8 cellular contexts compared by ENCODE assay signal in the genomic region with DNA sequence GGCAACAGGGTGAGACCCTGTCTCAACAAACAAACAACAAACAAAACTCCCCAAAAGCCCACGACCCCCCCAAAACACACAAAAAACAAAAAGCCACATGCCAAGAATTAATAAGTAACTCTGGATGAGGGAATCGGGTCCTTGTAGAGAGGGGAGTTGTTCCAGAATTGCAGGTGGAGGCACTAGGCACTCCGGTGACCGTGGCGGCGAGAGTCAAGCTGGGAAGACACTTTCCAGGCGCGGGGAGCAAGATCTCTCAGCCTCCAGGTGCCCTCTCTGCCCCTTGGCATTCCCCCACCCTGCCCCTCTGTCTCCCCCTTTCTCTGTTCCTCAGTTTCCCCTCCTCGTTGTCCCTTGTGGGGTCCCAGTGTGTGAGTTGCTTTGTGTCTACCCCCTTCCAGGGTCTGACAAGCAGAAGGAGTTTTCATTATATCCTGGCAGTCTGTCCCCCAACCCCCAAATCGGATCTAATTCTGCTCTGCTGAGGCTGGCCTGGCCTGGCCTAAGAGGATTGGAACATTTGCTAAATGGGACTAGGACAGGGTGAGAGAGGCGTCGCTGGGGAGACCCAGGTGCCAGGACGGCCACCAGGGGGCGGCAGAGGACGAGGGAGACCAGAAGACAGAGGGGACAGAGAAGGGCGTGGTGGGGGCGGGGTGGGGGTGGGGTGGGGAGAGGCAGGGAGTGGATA.
DNase-seq lines count a peak whose midpoint lies in the region; ATAC-seq and TF ChIP-seq lines count a peak whose summit lies in the region.

No MANE protein-coding gene starts in this region.

- no peak overlapping the region for H3K4me3 ChIP-seq in AG04449 (ENCODE audit: low read depth, low read length)

- DNase-seq in AG04449 (ENCODE audit: low read depth, low spot score) (no peak), GM19238 (ENCODE audit: insufficient read length, low spot score) (peak; percentile 64), NCI-H774 (lab: John Stamatoyannopoulos, UW) (peak; percentile 15), midbrain (lab: John Stamatoyannopoulos, UW) (peak; percentile 29)
- peak; percentile 45 to 68 for DNase-seq in activated CD8-positive, alpha-beta memory T cell treated with anti-CD3 and anti-CD28 coated beads for 1 hour (ENCODE audit: extremely low read depth in 1 of 2, low read depth in 1 of 2)
- DNase-seq in effector memory CD8-positive, alpha-beta T cell = peak; percentile 58 to 71 (median 71)
- peak; percentile 39 to 65 for DNase-seq in stimulated activated CD8-positive, alpha-beta memory T cell treated with anti-CD3 and anti-CD28 coated beads, Interleukin-7, amount 100 ng/mL, for 1 hour (ENCODE audit: low read depth in 2 of 2)

- no peaks in the 10 kb centered on the region for H3K9me3 Mint-ChIP-seq in effector memory CD8-positive, alpha-beta T cell

- peaks cover 8 to 17% of the 10 kb centered on the region in 2 donors for H3K27me3 Mint-ChIP-seq in effector memory CD8-positive, alpha-beta T cell

- no peak overlapping the region for H3K4me3 Mint-ChIP-seq in effector memory CD8-positive, alpha-beta T cell

- peak; percentile 72 for ATAC-seq in effector memory CD8-positive, alpha-beta T cell (replicated peaks)
- ATAC-seq in HG03571 (IDR thresholded peaks at IDR 0.05; ENCODE audit: unreplicated experiment) = no peak

- TF ChIP-seq CTCF in AG04449 (IDR thresholded peaks at IDR 0.05; ENCODE audit: insufficient read depth, low read length, missing control alignments) = peak; percentile 75

- POLR2A ChIA-PET in AG04449 (lab: Yijun Ruan, JAX) = no interaction called here

- no peaks in the 10 kb centered on the region for H3K4me1 Mint-ChIP-seq in effector memory CD8-positive, alpha-beta T cell (ENCODE audit: low read depth in 2 of 2)

- H3K36me3 Mint-ChIP-seq in effector memory CD8-positive, alpha-beta T cell (ENCODE audit: insufficient read depth) = no peaks in the 10 kb centered on the region

- CTCF ChIA-PET in AG04449 (lab: Yijun Ruan, JAX) = interaction anchor here (0.9 to 3.3 kb wide), 6 partner anchors 8 to 50 kb away, joined by 3 to 24 read pairs (median 10); no protein-coding TSS in a partner anchor

- no peak overlapping the region for H3K27ac Mint-ChIP-seq in effector memory CD8-positive, alpha-beta T cell
